1 cellular context compared by ENCODE assay signal in the genomic region with DNA sequence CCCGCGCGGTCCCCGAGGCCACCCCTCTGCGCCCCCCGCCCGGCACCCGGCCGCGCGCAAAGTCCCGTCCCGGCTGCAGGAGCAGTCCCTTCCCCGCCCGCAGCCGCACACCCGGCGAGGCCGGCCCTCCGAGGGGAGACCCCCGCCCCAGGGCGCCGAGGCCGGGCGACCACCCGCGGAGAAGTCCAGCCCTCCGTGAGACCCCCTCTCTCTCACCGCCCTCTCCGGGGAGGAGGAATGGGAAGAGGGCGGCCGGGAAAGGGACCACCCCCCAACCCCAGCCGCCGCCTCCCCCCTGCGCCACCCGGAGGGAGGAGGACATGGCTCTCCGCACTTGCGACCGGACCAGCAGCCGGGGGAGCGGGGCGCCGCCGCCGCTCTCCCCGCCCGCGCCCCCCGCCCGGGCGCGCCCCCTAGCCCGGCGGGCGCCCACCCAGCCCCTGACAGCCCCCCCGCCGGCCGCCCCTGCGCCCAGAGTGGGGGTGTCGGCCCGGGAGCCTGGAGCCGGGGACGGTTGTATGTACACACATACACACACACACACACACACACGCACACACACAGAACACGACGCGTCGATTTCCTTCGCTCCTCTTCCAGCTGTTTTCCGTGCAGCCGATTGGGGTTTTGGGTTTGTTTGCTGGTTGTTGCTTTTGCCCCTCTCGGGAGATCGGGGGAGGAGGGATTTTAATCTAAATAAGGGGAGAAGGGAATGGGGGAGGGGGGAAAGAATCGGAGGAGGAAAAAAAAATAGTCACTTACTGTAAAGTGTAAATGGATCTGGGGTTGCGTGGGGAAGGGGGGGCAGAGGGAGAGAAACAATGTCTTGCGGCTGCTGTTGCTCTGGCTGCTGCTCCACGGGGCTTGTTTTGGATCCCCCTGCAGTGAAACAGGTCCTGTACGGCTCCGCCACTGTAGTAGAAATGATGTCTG.
TF ChIP-seq lines count a peak whose summit lies in the region.

A gene (minus strand): TSS at position 925 of the 933 bp plus-strand sequence.

TF ChIP-seq in K562, 482 proteins besides CTCF, POLR2A, EP300 and RAD21 (continued from another document and continues in another):
- TF ChIP-seq, protein P1, sequence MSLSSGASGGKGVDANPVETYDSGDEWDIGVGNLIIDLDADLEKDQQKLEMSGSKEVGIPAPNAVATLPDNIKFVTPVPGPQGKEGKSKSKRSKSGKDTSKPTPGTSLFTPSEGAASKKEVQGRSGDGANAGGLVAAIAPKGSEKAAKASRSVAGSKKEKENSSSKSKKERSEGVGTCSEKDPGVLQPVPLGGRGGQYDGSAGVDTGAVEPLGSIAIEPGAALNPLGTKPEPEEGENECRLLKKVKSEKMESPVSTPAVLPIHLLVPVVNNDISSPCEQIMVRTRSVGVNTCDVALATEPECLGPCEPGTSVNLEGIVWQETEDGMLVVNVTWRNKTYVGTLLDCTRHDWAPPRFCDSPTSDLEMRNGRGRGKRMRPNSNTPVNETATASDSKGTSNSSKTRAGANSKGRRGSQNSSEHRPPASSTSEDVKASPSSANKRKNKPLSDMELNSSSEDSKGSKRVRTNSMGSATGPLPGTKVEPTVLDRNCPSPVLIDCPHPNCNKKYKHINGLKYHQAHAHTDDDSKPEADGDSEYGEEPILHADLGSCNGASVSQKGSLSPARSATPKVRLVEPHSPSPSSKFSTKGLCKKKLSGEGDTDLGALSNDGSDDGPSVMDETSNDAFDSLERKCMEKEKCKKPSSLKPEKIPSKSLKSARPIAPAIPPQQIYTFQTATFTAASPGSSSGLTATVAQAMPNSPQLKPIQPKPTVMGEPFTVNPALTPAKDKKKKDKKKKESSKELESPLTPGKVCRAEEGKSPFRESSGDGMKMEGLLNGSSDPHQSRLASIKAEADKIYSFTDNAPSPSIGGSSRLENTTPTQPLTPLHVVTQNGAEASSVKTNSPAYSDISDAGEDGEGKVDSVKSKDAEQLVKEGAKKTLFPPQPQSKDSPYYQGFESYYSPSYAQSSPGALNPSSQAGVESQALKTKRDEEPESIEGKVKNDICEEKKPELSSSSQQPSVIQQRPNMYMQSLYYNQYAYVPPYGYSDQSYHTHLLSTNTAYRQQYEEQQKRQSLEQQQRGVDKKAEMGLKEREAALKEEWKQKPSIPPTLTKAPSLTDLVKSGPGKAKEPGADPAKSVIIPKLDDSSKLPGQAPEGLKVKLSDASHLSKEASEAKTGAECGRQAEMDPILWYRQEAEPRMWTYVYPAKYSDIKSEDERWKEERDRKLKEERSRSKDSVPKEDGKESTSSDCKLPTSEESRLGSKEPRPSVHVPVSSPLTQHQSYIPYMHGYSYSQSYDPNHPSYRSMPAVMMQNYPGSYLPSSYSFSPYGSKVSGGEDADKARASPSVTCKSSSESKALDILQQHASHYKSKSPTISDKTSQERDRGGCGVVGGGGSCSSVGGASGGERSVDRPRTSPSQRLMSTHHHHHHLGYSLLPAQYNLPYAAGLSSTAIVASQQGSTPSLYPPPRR (CRISPR knock-in tag; IDR thresholded peaks at IDR 0.05; ENCODE audit: borderline replicate concordance), result no peak
- TF ChIP-seq CTBP1 (IDR thresholded peaks at IDR 0.05; ENCODE audit: borderline replicate concordance) (no peak), NFE2 (IDR thresholded peaks at IDR 0.05; ENCODE audit: low read depth) (no peak), SIN3B (IDR thresholded peaks at IDR 0.05; ENCODE audit: low read depth) (0 out of 2 replicates have a peak, but pooled peaks have one; percentile 1), ZBTB1 (CRISPR knock-in tag; IDR thresholded peaks at IDR 0.05; ENCODE audit: borderline replicate concordance, low read depth) (peak; percentile 6; the same call in 1 of the 2 replicates), ZNF124 (CRISPR knock-in tag; IDR thresholded peaks at IDR 0.05) (no peak), CHD2 (IDR thresholded peaks at IDR 0.05; ENCODE audit: low read depth, low read length) (no peak), PHTF2 (CRISPR knock-in tag; IDR thresholded peaks at IDR 0.05) (no peak), HLTF (IDR thresholded peaks at IDR 0.05) (no peak), GATAD2B (IDR thresholded peaks at IDR 0.05; ENCODE audit: borderline replicate concordance) (0 out of 2 replicates have a peak, but pooled peaks have one; percentile 5), THRAP3 (IDR thresholded peaks at IDR 0.05; ENCODE audit: borderline replicate concordance) (no peak), EP400 (IDR thresholded peaks at IDR 0.05) (no peak), ZNF551 (CRISPR knock-in tag; IDR thresholded peaks at IDR 0.05) (no peak), GTF2F1 (IDR thresholded peaks at IDR 0.05; ENCODE audit: low read depth, low read length) (no peak), ZNF347 (CRISPR knock-in tag; IDR thresholded peaks at IDR 0.05; ENCODE audit: low read depth) (no peak), STAT5A (IDR thresholded peaks at IDR 0.05; ENCODE audit: borderline replicate concordance, low read length) (no peak)
- TF ChIP-seq, protein P2, sequence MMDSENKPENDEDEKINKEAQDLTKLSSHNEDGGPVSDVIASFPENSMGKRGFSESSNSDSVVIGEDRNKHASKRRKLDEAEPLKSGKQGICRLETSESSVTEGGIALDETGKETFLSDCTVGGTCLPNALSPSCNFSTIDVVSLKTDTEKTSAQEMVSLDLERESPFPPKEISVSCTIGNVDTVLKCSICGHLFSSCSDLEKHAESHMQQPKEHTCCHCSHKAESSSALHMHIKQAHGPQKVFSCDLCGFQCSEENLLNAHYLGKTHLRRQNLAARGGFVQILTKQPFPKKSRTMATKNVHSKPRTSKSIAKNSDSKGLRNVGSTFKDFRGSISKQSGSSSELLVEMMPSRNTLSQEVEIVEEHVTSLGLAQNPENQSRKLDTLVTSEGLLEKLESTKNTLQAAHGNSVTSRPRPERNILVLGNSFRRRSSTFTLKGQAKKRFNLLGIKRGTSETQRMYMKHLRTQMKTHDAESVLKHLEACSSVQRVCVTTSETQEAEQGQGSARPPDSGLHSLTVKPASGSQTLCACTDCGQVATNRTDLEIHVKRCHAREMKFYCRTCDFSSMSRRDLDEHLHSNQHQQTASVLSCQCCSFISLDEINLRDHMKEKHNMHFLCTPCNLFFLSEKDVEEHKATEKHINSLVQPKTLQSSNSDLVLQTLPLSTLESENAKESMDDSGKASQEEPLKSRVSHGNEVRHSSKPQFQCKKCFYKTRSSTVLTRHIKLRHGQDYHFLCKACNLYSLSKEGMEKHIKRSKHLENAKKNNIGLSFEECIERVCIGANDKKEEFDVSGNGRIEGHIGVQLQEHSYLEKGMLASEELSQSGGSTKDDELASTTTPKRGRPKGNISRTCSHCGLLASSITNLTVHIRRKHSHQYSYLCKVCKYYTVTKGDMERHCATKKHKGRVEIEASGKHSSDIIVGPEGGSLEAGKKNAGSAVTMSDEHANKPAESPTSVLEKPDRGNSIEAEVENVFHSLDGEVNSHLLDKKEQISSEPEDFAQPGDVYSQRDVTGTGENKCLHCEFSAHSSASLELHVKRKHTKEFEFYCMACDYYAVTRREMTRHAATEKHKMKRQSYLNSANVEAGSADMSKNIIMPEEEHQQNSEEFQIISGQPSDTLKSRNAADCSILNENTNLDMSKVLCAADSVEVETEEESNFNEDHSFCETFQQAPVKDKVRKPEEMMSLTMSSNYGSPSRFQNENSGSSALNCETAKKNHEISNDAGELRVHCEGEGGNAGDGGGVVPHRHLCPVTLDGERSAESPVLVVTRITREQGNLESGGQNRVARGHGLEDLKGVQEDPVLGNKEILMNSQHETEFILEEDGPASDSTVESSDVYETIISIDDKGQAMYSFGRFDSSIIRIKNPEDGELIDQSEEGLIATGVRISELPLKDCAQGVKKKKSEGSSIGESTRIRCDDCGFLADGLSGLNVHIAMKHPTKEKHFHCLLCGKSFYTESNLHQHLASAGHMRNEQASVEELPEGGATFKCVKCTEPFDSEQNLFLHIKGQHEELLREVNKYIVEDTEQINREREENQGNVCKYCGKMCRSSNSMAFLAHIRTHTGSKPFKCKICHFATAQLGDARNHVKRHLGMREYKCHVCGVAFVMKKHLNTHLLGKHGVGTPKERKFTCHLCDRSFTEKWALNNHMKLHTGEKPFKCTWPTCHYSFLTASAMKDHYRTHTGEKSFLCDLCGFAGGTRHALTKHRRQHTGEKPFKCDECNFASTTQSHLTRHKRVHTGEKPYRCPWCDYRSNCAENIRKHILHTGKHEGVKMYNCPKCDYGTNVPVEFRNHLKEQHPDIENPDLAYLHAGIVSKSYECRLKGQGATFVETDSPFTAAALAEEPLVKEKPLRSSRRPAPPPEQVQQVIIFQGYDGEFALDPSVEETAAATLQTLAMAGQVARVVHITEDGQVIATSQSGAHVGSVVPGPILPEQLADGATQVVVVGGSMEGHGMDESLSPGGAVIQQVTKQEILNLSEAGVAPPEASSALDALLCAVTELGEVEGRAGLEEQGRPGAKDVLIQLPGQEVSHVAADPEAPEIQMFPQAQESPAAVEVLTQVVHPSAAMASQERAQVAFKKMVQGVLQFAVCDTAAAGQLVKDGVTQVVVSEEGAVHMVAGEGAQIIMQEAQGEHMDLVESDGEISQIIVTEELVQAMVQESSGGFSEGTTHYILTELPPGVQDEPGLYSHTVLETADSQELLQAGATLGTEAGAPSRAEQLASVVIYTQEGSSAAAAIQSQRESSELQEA (IDR thresholded peaks at IDR 0.05; ENCODE audit: low read depth), result no peak
- TF ChIP-seq, protein P3, sequence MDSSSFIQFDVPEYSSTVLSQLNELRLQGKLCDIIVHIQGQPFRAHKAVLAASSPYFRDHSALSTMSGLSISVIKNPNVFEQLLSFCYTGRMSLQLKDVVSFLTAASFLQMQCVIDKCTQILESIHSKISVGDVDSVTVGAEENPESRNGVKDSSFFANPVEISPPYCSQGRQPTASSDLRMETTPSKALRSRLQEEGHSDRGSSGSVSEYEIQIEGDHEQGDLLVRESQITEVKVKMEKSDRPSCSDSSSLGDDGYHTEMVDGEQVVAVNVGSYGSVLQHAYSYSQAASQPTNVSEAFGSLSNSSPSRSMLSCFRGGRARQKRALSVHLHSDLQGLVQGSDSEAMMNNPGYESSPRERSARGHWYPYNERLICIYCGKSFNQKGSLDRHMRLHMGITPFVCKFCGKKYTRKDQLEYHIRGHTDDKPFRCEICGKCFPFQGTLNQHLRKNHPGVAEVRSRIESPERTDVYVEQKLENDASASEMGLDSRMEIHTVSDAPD (CRISPR knock-in tag; IDR thresholded peaks at IDR 0.05), result no peak
- TF ChIP-seq, protein P4, sequence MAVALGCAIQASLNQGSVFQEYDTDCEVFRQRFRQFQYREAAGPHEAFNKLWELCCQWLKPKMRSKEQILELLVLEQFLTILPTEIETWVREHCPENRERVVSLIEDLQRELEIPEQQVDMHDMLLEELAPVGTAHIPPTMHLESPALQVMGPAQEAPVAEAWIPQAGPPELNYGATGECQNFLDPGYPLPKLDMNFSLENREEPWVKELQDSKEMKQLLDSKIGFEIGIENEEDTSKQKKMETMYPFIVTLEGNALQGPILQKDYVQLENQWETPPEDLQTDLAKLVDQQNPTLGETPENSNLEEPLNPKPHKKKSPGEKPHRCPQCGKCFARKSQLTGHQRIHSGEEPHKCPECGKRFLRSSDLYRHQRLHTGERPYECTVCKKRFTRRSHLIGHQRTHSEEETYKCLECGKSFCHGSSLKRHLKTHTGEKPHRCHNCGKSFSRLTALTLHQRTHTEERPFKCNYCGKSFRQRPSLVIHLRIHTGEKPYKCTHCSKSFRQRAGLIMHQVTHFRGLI (CRISPR knock-in tag; IDR thresholded peaks at IDR 0.05), result no peak
- TF ChIP-seq, protein P5, sequence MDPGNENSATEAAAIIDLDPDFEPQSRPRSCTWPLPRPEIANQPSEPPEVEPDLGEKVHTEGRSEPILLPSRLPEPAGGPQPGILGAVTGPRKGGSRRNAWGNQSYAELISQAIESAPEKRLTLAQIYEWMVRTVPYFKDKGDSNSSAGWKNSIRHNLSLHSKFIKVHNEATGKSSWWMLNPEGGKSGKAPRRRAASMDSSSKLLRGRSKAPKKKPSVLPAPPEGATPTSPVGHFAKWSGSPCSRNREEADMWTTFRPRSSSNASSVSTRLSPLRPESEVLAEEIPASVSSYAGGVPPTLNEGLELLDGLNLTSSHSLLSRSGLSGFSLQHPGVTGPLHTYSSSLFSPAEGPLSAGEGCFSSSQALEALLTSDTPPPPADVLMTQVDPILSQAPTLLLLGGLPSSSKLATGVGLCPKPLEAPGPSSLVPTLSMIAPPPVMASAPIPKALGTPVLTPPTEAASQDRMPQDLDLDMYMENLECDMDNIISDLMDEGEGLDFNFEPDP (CRISPR knock-in tag; IDR thresholded peaks at IDR 0.05), result no peak
- TF ChIP-seq, protein P6, sequence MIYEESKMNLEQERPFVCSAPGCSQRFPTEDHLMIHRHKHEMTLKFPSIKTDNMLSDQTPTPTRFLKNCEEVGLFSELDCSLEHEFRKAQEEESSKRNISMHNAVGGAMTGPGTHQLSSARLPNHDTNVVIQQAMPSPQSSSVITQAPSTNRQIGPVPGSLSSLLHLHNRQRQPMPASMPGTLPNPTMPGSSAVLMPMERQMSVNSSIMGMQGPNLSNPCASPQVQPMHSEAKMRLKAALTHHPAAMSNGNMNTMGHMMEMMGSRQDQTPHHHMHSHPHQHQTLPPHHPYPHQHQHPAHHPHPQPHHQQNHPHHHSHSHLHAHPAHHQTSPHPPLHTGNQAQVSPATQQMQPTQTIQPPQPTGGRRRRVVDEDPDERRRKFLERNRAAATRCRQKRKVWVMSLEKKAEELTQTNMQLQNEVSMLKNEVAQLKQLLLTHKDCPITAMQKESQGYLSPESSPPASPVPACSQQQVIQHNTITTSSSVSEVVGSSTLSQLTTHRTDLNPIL (CRISPR knock-in tag; IDR thresholded peaks at IDR 0.05), result no peak
- TF ChIP-seq, protein P7, sequence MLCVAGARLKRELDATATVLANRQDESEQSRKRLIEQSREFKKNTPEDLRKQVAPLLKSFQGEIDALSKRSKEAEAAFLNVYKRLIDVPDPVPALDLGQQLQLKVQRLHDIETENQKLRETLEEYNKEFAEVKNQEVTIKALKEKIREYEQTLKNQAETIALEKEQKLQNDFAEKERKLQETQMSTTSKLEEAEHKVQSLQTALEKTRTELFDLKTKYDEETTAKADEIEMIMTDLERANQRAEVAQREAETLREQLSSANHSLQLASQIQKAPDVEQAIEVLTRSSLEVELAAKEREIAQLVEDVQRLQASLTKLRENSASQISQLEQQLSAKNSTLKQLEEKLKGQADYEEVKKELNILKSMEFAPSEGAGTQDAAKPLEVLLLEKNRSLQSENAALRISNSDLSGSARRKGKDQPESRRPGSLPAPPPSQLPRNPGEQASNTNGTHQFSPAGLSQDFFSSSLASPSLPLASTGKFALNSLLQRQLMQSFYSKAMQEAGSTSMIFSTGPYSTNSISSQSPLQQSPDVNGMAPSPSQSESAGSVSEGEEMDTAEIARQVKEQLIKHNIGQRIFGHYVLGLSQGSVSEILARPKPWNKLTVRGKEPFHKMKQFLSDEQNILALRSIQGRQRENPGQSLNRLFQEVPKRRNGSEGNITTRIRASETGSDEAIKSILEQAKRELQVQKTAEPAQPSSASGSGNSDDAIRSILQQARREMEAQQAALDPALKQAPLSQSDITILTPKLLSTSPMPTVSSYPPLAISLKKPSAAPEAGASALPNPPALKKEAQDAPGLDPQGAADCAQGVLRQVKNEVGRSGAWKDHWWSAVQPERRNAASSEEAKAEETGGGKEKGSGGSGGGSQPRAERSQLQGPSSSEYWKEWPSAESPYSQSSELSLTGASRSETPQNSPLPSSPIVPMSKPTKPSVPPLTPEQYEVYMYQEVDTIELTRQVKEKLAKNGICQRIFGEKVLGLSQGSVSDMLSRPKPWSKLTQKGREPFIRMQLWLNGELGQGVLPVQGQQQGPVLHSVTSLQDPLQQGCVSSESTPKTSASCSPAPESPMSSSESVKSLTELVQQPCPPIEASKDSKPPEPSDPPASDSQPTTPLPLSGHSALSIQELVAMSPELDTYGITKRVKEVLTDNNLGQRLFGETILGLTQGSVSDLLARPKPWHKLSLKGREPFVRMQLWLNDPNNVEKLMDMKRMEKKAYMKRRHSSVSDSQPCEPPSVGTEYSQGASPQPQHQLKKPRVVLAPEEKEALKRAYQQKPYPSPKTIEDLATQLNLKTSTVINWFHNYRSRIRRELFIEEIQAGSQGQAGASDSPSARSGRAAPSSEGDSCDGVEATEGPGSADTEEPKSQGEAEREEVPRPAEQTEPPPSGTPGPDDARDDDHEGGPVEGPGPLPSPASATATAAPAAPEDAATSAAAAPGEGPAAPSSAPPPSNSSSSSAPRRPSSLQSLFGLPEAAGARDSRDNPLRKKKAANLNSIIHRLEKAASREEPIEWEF (CRISPR knock-in tag; IDR thresholded peaks at IDR 0.05), result no peak
